ENCODE assay signal across 8 cellular contexts in genomic region chr11:121418625-121419114, GRCh38. TPM values are rescaled to one million over a fixed set of nuclear protein-coding genes. Genes with fewer than 3 reads are reported as not detected.
DNase-seq lines count a peak whose midpoint lies in the region; ATAC-seq lines count a peak whose summit lies in the region.

No MANE protein-coding gene starts in this region.

- no peak overlapping the region for H2AK5ac ChIP-seq in neuronal stem cell (ENCODE audit: low read depth, low read length)

- no peak overlapping the region for H2BK120ac ChIP-seq in neuronal stem cell (ENCODE audit: low read depth, low read length)

- H3K27ac Mint-ChIP-seq in activated T-helper 2 cell treated with anti-CD3 and anti-CD28 coated beads, Interferon-gamma antibody, Interleukin-2, Interleukin-4, amounts not matched to agents 10 μg/mL and 5 μg/mL and 100 μg/mL, durations not matched to agents 14 hours and 24 hours and 36 hours = no peak overlapping the region

- no peaks in the 10 kb centered on the region for H3K9me3 ChIP-seq in neuronal stem cell (replicated peaks in 1 of 2; ENCODE audit: control insufficient read depth in 2 of 2, insufficient read depth in 1 of 2, low read depth in 1 of 2, low read length in 2 of 2)

- no peaks in the 10 kb centered on the region for H3K9me3 Mint-ChIP-seq in activated T-helper 2 cell treated with anti-CD3 and anti-CD28 coated beads, Interferon-gamma antibody, Interleukin-2, Interleukin-4, amounts not matched to agents 10 μg/mL and 5 μg/mL and 100 μg/mL, durations not matched to agents 14 hours and 24 hours and 36 hours

- H3K9ac ChIP-seq in neuronal stem cell (ENCODE audit: low read depth, low read length, poor library complexity) = no peak overlapping the region

- no peak overlapping the region for H3K14ac ChIP-seq in neuronal stem cell (ENCODE audit: low read length)

- H3K4ac ChIP-seq in neuronal stem cell (ENCODE audit: low read length) = no peak overlapping the region

- no peaks in the 10 kb centered on the region for H3K4me1 ChIP-seq in neuronal stem cell (ENCODE audit: control insufficient read depth in 2 of 2, insufficient read depth in 1 of 2, low read depth in 1 of 2, low read length in 2 of 2)

- no peak overlapping the region for H3K18ac ChIP-seq in neuronal stem cell (ENCODE audit: low read length)

- DNase-seq in NCI-H69 (lab: John Stamatoyannopoulos, UW) (peak; percentile 52), neuronal stem cell (ENCODE audit: low spot score) (no peak), SHP77 treated with DMSO at 0.1 percent for 48 hours (lab: John Stamatoyannopoulos, UW) (no peak)
- DNase-seq in activated T-helper 2 cell treated with anti-CD3 and anti-CD28 coated beads, Interferon-gamma antibody, Interleukin-2, Interleukin-4, amounts not matched to agents 10 μg/mL and 5 μg/mL and 100 μg/mL, durations not matched to agents 14 hours and 24 hours and 36 hours (ENCODE audit: low spot score) = peak; percentile 13

- peak overlapping the region; percentile 53 for H2AFZ ChIP-seq in neuronal stem cell (ENCODE audit: low read length)

- H3K4me2 ChIP-seq in neuronal stem cell (ENCODE audit: insufficient read depth, low read length, poor library complexity, severe bottlenecking) = no peak overlapping the region

- no peak overlapping the region for H3K23ac ChIP-seq in neuronal stem cell (ENCODE audit: low read depth, low read length, poor library complexity)

- ATAC-seq in GM21529 (IDR thresholded peaks at IDR 0.05; ENCODE audit: unreplicated experiment) = peak; percentile 27
- no peak for ATAC-seq in GM21381 (IDR thresholded peaks at IDR 0.05; ENCODE audit: unreplicated experiment)
- ATAC-seq in GM21526 (IDR thresholded peaks at IDR 0.05; ENCODE audit: low FRiP score, unreplicated experiment) = no peak
- no peak for ATAC-seq in GM21717 (IDR thresholded peaks at IDR 0.05; ENCODE audit: unreplicated experiment)

- no peak overlapping the region for H3K4me3 ChIP-seq in neuronal stem cell (ENCODE audit: low read length in 2 of 2)

- no peak overlapping the region for H2BK5ac ChIP-seq in neuronal stem cell (ENCODE audit: low read length)

- no peak overlapping the region for H2BK15ac ChIP-seq in neuronal stem cell (ENCODE audit: low read length)

- no peaks in the 10 kb centered on the region for H3K36me3 Mint-ChIP-seq in activated T-helper 2 cell treated with anti-CD3 and anti-CD28 coated beads, Interferon-gamma antibody, Interleukin-2, Interleukin-4, amounts not matched to agents 10 μg/mL and 5 μg/mL and 100 μg/mL, durations not matched to agents 14 hours and 24 hours and 36 hours (ENCODE audit: low read depth)

- no peak overlapping the region for H3K4me3 Mint-ChIP-seq in activated T-helper 2 cell treated with anti-CD3 and anti-CD28 coated beads, Interferon-gamma antibody, Interleukin-2, Interleukin-4, amounts not matched to agents 10 μg/mL and 5 μg/mL and 100 μg/mL, durations not matched to agents 14 hours and 24 hours and 36 hours (ENCODE audit: low read depth)

- H3K27me3 ChIP-seq in neuronal stem cell (ENCODE audit: control insufficient read depth in 3 of 3, insufficient read depth in 3 of 3, low read depth in 1 of 3, low read length in 3 of 3) = no peaks in the 10 kb centered on the region

- no peak overlapping the region for H2BK12ac ChIP-seq in neuronal stem cell (ENCODE audit: low read length)

- H3K27me3 Mint-ChIP-seq in activated T-helper 2 cell treated with anti-CD3 and anti-CD28 coated beads, Interferon-gamma antibody, Interleukin-2, Interleukin-4, amounts not matched to agents 10 μg/mL and 5 μg/mL and 100 μg/mL, durations not matched to agents 14 hours and 24 hours and 36 hours (ENCODE audit: low read depth) = no peaks in the 10 kb centered on the region

- H4K91ac ChIP-seq in neuronal stem cell (ENCODE audit: low read depth, low read length, poor library complexity) = no peak overlapping the region

- peaks cover 0 to 1% of the 10 kb centered on the region in 2 donors for H3K36me3 ChIP-seq in neuronal stem cell (replicated peaks in 1 of 2; ENCODE audit: control insufficient read depth in 2 of 2, insufficient read depth in 2 of 2, low read length in 2 of 2)

- no peak overlapping the region for H4K8ac ChIP-seq in neuronal stem cell (ENCODE audit: low read depth, low read length)

- peaks cover 59% of the 10 kb centered on the region for H3K4me1 Mint-ChIP-seq in activated T-helper 2 cell treated with anti-CD3 and anti-CD28 coated beads, Interferon-gamma antibody, Interleukin-2, Interleukin-4, amounts not matched to agents 10 μg/mL and 5 μg/mL and 100 μg/mL, durations not matched to agents 14 hours and 24 hours and 36 hours (ENCODE audit: low read depth)

- H3K27ac ChIP-seq in neuronal stem cell (replicated peaks; ENCODE audit: low read length) = no peak overlapping the region

- intact Hi-C loops in activated T-helper 2 cell treated with anti-CD3 and anti-CD28 coated beads, Interferon-gamma antibody, Interleukin-2, Interleukin-4, amounts not matched to agents 10 μg/mL and 5 μg/mL and 100 μg/mL, durations not matched to agents 14 hours and 24 hours and 36 hours (cut with micrococcal nuclease) = loop anchor here (5.0 kb wide), 1 partner anchor 91 kb away; no protein-coding TSS in a partner anchor

- peaks cover 2% of the 10 kb centered on the region for H3K79me1 ChIP-seq in neuronal stem cell (ENCODE audit: low read depth, low read length)

- no CpG with 5 or more reads among the region's 7 CpGs for WGBS in neuronal stem cell (ENCODE audit: extremely low coverage in 2 of 2, insufficient read length in 2 of 2, insufficient replicate concordance in 1 of 2), 2 donors

RNA-seq across cellular contexts. Expression of gene SORL1, which starts 33.4 kb away (rescaled TPM):
- total RNA-seq in activated T-helper 2 cell treated with anti-CD3 and anti-CD28 coated beads, Interferon-gamma antibody, Interleukin-2, Interleukin-4, amounts not matched to agents 10 μg/mL and 5 μg/mL and 100 μg/mL, durations not matched to agents 14 hours and 24 hours and 36 hours = 20.2 and 20.3 TPM in 2 replicates
- 6.7 TPM for polyA plus RNA-seq in neuronal stem cell (2013, experiment 1 of 2)
- polyA plus RNA-seq in neuronal stem cell (2013, experiment 2 of 2) = 6.7 TPM

Comparison
In these comparisons a context has a peak if more than half of its experiments do, and no peak if none do; other contexts are left out.
1. DNase-seq: peak in NCI-H69 (single experiment) and activated T-helper 2 cell treated with anti-CD3 and anti-CD28 coated beads, Interferon-gamma antibody, Interleukin-2, Interleukin-4, amounts not matched to agents 10 μg/mL and 5 μg/mL and 100 μg/mL, durations not matched to agents 14 hours and 24 hours and 36 hours (single experiment); none in neuronal stem cell (single experiment) and SHP77 treated with DMSO at 0.1 percent for 48 hours (single experiment).